1 cellular context compared by ENCODE assay signal in genomic region chr1:180167721-180168467, GRCh38.
TF ChIP-seq lines count a peak whose summit lies in the region.

No MANE protein-coding gene starts in this region.

TF ChIP-seq in K562, 482 proteins besides CTCF, POLR2A, EP300 and RAD21 (continued from another document):
- TF ChIP-seq PKNOX1 (IDR thresholded peaks at IDR 0.05) (peak; percentile 72), TAL1 (IDR thresholded peaks at IDR 0.05) (no peak), POLR2H (tag; IDR thresholded peaks at IDR 0.05; ENCODE audit: low read depth) (no peak), ATF3 (IDR thresholded peaks at IDR 0.05) (peak; percentile 59; the same call in 1 of the 2 replicates), ATF3 (CRISPR knock-in tag; conservative IDR thresholded peaks at IDR 0.05) (no peak), COPS2 (conservative IDR thresholded peaks at IDR 0.05) (no peak), ZBTB33 (CRISPR knock-in tag; IDR thresholded peaks at IDR 0.05) (peak; percentile 99)
